ENCODE assay signal across 9 cellular contexts in the genomic region with DNA sequence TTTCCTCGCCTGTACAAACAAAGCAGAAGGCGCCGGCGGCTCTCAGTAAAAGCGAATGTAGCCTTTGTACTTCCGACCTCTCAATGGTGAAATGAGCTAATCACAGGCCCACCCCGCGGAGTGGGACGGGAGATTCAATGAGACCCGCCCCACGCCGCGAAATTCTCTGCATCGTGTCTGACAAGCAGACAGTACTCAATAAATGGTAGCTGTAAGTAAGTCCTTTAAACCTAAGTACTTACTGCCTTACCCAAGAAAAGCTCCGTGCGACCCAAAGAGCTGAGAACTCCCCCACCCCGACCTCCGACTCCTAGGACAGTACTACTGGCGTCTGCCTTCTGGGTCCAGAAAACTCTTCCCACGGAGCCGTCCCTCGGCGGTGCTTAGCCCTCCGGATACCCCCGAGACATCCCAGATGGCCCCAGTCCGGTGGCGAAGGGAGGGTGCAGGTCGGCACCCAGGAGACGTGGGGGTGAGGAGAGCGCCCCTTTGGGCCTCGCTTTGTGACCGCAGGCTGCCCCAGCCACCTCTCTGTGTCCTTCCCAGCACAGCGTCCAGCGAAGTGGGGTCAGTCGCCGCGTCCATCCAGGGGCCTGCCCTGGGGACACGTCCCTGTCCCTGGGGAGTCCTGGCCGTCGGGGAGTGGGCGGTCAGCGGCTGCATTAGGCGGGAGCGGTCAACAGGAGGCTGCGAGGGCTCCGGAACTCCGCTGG. TPM values are rescaled to one million over a fixed set of nuclear protein-coding genes. Genes with fewer than 3 reads are reported as not detected.
A peak's percentile ranks its signal among the peaks of the same experiment; 100 is the strongest.
DNase-seq lines count a peak whose midpoint lies in the region; ATAC-seq, FAIRE-seq and TF ChIP-seq lines count a peak whose summit lies in the region.
"Had no signal": no experiment of that assay in that cellular context is flagged by ENCODE, and none has a peak within 500 bp of the region (broad histone marks: within the 10 kb centered on the region; RNA-seq: fewer than 3 reads in every experiment).

No MANE protein-coding gene starts in this region.

- H3K4me1 Mint-ChIP-seq in activated naive CD4-positive, alpha-beta T cell treated with anti-CD3 and anti-CD28 coated beads for 36 hours (ENCODE audit: low read depth) = peaks cover 4% of the 10 kb centered on the region

- H3K36me3 ChIP-seq in K562 (ENCODE audit: control insufficient read depth, insufficient read depth, low read length) = no peaks in the 10 kb centered on the region
- H3K36me3 ChIP-seq in lower lobe of right lung = no peaks in the 10 kb centered on the region
- no peaks in the 10 kb centered on the region for H3K36me3 ChIP-seq in tibial nerve
- H3K36me3 ChIP-seq: WERI-Rb-1 had no signal

- TF ChIP-seq RAD21 in K562 (CRISPR knock-in tag; conservative IDR thresholded peaks at IDR 0.05 in 1 of 2, IDR thresholded peaks at IDR 0.05 in 1 of 2) = no peak

- ATAC-seq in K562 (peak; percentile 17; the same call in 1 of the 3 replicates), lower lobe of right lung (peak in 1 of 2 donors; percentile 4), GM21723 (IDR thresholded peaks at IDR 0.05; ENCODE audit: unreplicated experiment) (no peak), GM19035 (IDR thresholded peaks at IDR 0.05; ENCODE audit: unreplicated experiment) (no peak)

- H3K9me3 ChIP-seq in K562 (replicated peaks; ENCODE audit: control insufficient read depth, insufficient read depth, low read depth, low read length) = no peaks in the 10 kb centered on the region
- H3K9me3 ChIP-seq in lower lobe of right lung = no peaks in the 10 kb centered on the region
- H3K9me3 ChIP-seq in tibial nerve = no peaks in the 10 kb centered on the region

- H2AFZ ChIP-seq in K562 (ENCODE audit: low read depth, low read length) = no peak overlapping the region

- H3K79me2 ChIP-seq in K562 (ENCODE audit: control insufficient read depth, insufficient read depth, low read length) = no peaks in the 10 kb centered on the region

- H3K27ac ChIP-seq in K562 (ENCODE audit: extremely low read depth, low read depth, low read length) = no peak overlapping the region
- peak overlapping the region; percentile 46 for H3K27ac ChIP-seq in lower lobe of right lung
- H3K27ac ChIP-seq in tibial nerve = peak overlapping the region in 2 of 4 donors; percentile 55 to 71
- H3K27ac ChIP-seq: WERI-Rb-1 had no signal

- intact Hi-C loops in activated naive CD4-positive, alpha-beta T cell treated with anti-CD3 and anti-CD28 coated beads for 36 hours (cut with micrococcal nuclease) = loop anchor here (1.0 to 5.0 kb wide), 3 partner anchors 471 to 715 kb away; no protein-coding TSS in a partner anchor
- intact Hi-C loops in K562 (cut with micrococcal nuclease) (loop anchor here (2.0 to 5.0 kb wide), 3 partner anchors 471 to 715 kb away; no protein-coding TSS in a partner anchor), lower lobe of right lung (cut with DNase I) (loop anchor here (5.0 kb wide), 1 partner anchor 714 kb away; no protein-coding TSS in a partner anchor)

- BruUV-seq in K562 (replicated peaks; lab: Mats Ljungman, UMichigan) = no TSS peak

- POLR2A ChIA-PET in K562 (lab: Yijun Ruan, JAX) = interaction anchor here (0.6 to 1.0 kb wide), 2 partner anchors 19 to 645 kb away, joined by 3 to 4 read pairs; no protein-coding TSS in a partner anchor

- no peak overlapping the region for H3K9ac ChIP-seq in K562 (ENCODE audit: insufficient read depth in 1 of 2, low read depth in 2 of 2, low read length in 2 of 2)

- no peak overlapping the region for H3K4me2 ChIP-seq in K562 (ENCODE audit: insufficient read depth, low read length)

- H3K9me1 ChIP-seq in K562 (ENCODE audit: control insufficient read depth, insufficient read depth, low read length) = no peaks in the 10 kb centered on the region

- TF ChIP-seq EP300 in K562 (IDR thresholded peaks at IDR 0.05; ENCODE audit: low read length) (no peak), tibial nerve (IDR thresholded peaks at IDR 0.05) (no peak)

- H3K27ac Mint-ChIP-seq in activated naive CD4-positive, alpha-beta T cell treated with anti-CD3 and anti-CD28 coated beads for 36 hours = no peak overlapping the region

- no peak for DNase-seq in activated naive CD4-positive, alpha-beta T cell treated with anti-CD3 and anti-CD28 coated beads for 36 hours
- DNase-seq in activated naive CD4-positive, alpha-beta T cell treated with Interleukin-2 at 50 U/mL for 16 hours = no peak
- DNase-seq in K562 (ENCODE audit: extremely low read depth in 1 of 4, low spot score in 3 of 4) (peak in 1 of 4 experiments; percentile 21), lower lobe of right lung (no peak), tibial nerve (ENCODE audit: low spot score in 2 of 2) (peak in 1 of 2 donors; percentile 27), NCI-H1436 treated with DMSO at 0.1 percent for 48 hours (lab: John Stamatoyannopoulos, UW) (no peak)

- WGBS in K562 (ENCODE audit: insufficient coverage, low coverage, missing lambda C conversion rate) = 19% methylated on average over 41 of the region's 47 CpGs
- 23 to 24% methylated on average over 37 to 43 of the region's 47 CpGs for WGBS in tibial nerve, 2 donors

- peaks cover 0 to 21% of the 10 kb centered on the region in 2 experiments; a peak in 2 of 5 replicates for H3K4me1 ChIP-seq in K562 (replicated peaks in 1 of 2; ENCODE audit: control insufficient read depth in 2 of 2, insufficient read depth in 2 of 2, low read length in 2 of 2)
- peaks cover 7% of the 10 kb centered on the region for H3K4me1 ChIP-seq in lower lobe of right lung
- H3K4me1 ChIP-seq in tibial nerve = peaks cover 0 to 46% (median 0%) of the 10 kb centered on the region in 4 donors

- H4K20me1 ChIP-seq in K562 (replicated peaks; ENCODE audit: control insufficient read depth, insufficient read depth, low read length) = peaks cover 7% of the 10 kb centered on the region

- peaks cover 25% of the 10 kb centered on the region for H3K27me3 Mint-ChIP-seq in activated naive CD4-positive, alpha-beta T cell treated with anti-CD3 and anti-CD28 coated beads for 36 hours (ENCODE audit: low read depth)

- H3K27me3 ChIP-seq in K562 (ENCODE audit: control insufficient read depth in 2 of 2, insufficient read depth in 2 of 2, low read length in 2 of 2) (peaks cover 16 to 53% of the 10 kb centered on the region in 2 experiments; a peak in 3 of 5 replicates), lower lobe of right lung (ENCODE audit: low read depth) (peaks cover 47% of the 10 kb centered on the region), tibial nerve (peaks cover 0 to 26% of the 10 kb centered on the region in 2 donors)

- peak overlapping the region; percentile 20 for H3K4me3 Mint-ChIP-seq in activated naive CD4-positive, alpha-beta T cell treated with anti-CD3 and anti-CD28 coated beads for 36 hours

- in situ Hi-C loops in K562 (cut with MboI) = loop anchor here (5.0 kb wide), 1 partner anchor 714 kb away; no protein-coding TSS in a partner anchor

- CTCF ChIA-PET in activated naive CD4-positive, alpha-beta T cell treated with anti-CD3 and anti-CD28 coated beads for 36 hours (lab: Charles Lee) = interaction anchor here (0.9 to 2.7 kb wide), 6 partner anchors 70 to 719 kb away, joined by 3 to 11 read pairs (median 6); no protein-coding TSS in a partner anchor
- CTCF ChIA-PET in K562 (lab: Yijun Ruan, JAX; ENCODE audit: low intra/inter-chr PET ratio) = no interaction called here

- TF ChIP-seq CTCF in K562 (IDR thresholded peaks at IDR 0.05 in 2 of 3, conservative IDR thresholded peaks at IDR 0.05 in 1 of 3; ENCODE audit: insufficient read depth in 2 of 3, low read depth in 1 of 3, low read length in 3 of 3) (no peak), lower lobe of right lung (IDR thresholded peaks at IDR 0.05) (no peak), tibial nerve (IDR thresholded peaks at IDR 0.05) (no peak)

- no peaks in the 10 kb centered on the region for H3K9me3 Mint-ChIP-seq in activated naive CD4-positive, alpha-beta T cell treated with anti-CD3 and anti-CD28 coated beads for 36 hours

- no peak overlapping the region for H3K4me3 ChIP-seq in K562
- H3K4me3 ChIP-seq in lower lobe of right lung = peak overlapping the region; percentile 63
- H3K4me3 ChIP-seq in tibial nerve = peak overlapping the region in 3 of 4 donors; percentile 45 to 69 (median 50)

- FAIRE-seq in K562 (lab: Jason Lieb, UNC) = no peak

- H3K36me3 Mint-ChIP-seq in activated naive CD4-positive, alpha-beta T cell treated with anti-CD3 and anti-CD28 coated beads for 36 hours (ENCODE audit: low read depth) = no peaks in the 10 kb centered on the region

- no peak for TF ChIP-seq POLR2A in K562 (conservative IDR thresholded peaks at IDR 0.05)
- TF ChIP-seq POLR2A in tibial nerve (IDR thresholded peaks at IDR 0.05) = no peak

TF ChIP-seq in K562, 482 proteins besides CTCF, POLR2A, EP300 and RAD21:
- TF ChIP-seq POLR2AphosphoS2 (IDR thresholded peaks at IDR 0.05; ENCODE audit: low read length) = no peak
- TF ChIP-seq GABPA (tag; conservative IDR thresholded peaks at IDR 0.05; ENCODE audit: low read depth) = no peak
TF ChIP-seq in K562: peak in this region for 0.

RNA-seq across cellular contexts. Expression of a gene that starts 1.0 kb away (rescaled TPM):
- not detected for total RNA-seq in activated naive CD4-positive, alpha-beta T cell treated with anti-CD3 and anti-CD28 coated beads for 36 hours
- not detected in 2 replicates for total RNA-seq in K562 (2011; cell fraction: chromatin; rRNA removed; ENCODE audit: low replicate concordance)
- total RNA-seq in K562 (2011; cell fraction: nucleolus; rRNA removed) = not detected in 2 replicates
- not detected in 2 replicates for total RNA-seq in K562 (2011; cell fraction: nucleoplasm; rRNA removed)
- total RNA-seq in K562 (2014; rRNA removed) = not detected in 2 replicates
- total RNA-seq in K562 (2014; rRNA removed; fragmentation: Illumina TruSeq; extraction: Trizol) = not detected in 2 replicates
- not detected in 2 replicates for total RNA-seq in K562 (2015; rRNA removed; fragmentation: Illumina TruSeq; extraction: Trizol)
- total RNA-seq in K562 (2021) = 0.18 and 0.49 TPM in 2 replicates
- not detected in 2 replicates for polyA plus RNA-seq in K562 (2011; rRNA removed)
- polyA plus RNA-seq in K562 (2011; cell fraction: cytosol; rRNA removed) = not detected in 2 replicates
- polyA plus RNA-seq in K562 (2011; cell fraction: nucleus; rRNA removed) = not detected in 2 replicates
- polyA plus RNA-seq in K562 (2012) = not detected in 2 replicates
- polyA plus RNA-seq in K562 (2014; fragmentation: Illumina TruSeq; extraction: Trizol) = not detected in 2 replicates
- not detected for polyA plus RNA-seq in K562 (2014; fragmentation: Nextera tagmentation; extraction: Ambion mirVana)
- polyA plus RNA-seq in K562 (2014; rRNA removed) = not detected in 2 replicates
- polyA minus RNA-seq in K562 (2011; rRNA and poly(A)+ RNA removed) = not detected in 2 replicates
- polyA minus RNA-seq in K562 (2011; cell fraction: cytosol; rRNA and poly(A)+ RNA removed) = not detected in 2 replicates
- not detected in 2 replicates for polyA minus RNA-seq in K562 (2011; cell fraction: nucleus; rRNA and poly(A)+ RNA removed)
- total RNA-seq in lower lobe of right lung = 73.8 TPM
- 100 to 1,000 TPM in 1 of 4 donors, 10 to 100 TPM in 3; 35.0 to 119 (median 86.4) TPM for total RNA-seq in tibial nerve

Comparison
In these comparisons a context has a peak if more than half of its experiments do, and no peak if none do; other contexts are left out.
1. RNA of a gene that starts 1.0 kb away (total RNA-seq): 35.0 to 119 TPM in tibial nerve and 73.8 TPM in lower lobe of right lung (single experiment); not detected in activated naive CD4-positive, alpha-beta T cell treated with anti-CD3 and anti-CD28 coated beads for 36 hours and 0.18 to 0.49 TPM in K562; every median in the first group is over 10 times any median in the second.